ENCODE assay signal across 32 cellular contexts in the genomic region with DNA sequence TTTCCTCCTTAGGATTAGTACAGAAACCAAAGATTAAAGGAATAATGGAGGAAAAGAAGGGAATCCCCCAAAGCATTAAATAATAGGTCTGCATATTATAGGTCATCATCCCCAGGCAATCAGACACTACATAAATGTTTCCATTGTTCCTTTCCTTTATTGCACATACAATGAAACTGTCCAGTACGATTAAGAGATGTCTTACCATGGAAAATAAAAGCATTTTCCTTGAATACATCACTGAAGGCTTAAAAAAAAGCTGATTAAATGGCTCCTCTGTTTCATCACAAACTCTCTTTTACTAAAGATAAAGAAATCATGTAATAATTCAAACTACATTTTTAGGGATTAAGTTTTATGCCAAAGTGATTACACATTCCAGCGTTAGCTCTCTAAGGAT.
"Had no signal": no experiment of that assay in that cellular context is flagged by ENCODE, and none has a peak within 500 bp of the region (broad histone marks: within the 10 kb centered on the region; RNA-seq: fewer than 3 reads in every experiment).

No MANE protein-coding gene starts in this region.

- DNase-seq: activated B cell treated with CpG ODN at 0.5 μM for 24 hours; activated CD4-positive, alpha-beta T cell treated with anti-CD3 and anti-CD28 coated beads for 48 hours; activated CD4-positive, alpha-beta T cell treated with anti-CD3 and anti-CD28 coated beads, Interleukin-2, amount 50 U/mL, for 1 hour; activated CD4-positive, alpha-beta T cell treated with anti-CD3 and anti-CD28 coated beads, Interleukin-2, amount 50 U/mL, for 48 hours; activated CD8-positive, alpha-beta memory T cell treated with anti-CD3 and anti-CD28 coated beads for 24 hours; activated CD8-positive, alpha-beta T cell treated with anti-CD3 and anti-CD28 coated beads for 36 hours; activated effector memory CD4-positive, alpha-beta T cell treated with anti-CD3 and anti-CD28 coated beads, Interleukin-2, amount 50 U/mL, for 16 hours; activated naive CD4-positive, alpha-beta T cell treated with anti-CD3 and anti-CD28 coated beads for 36 hours; activated naive CD8-positive, alpha-beta T cell treated with anti-CD3 and anti-CD28 coated beads for 36 hours; activated naive CD8-positive, alpha-beta T cell treated with anti-CD3 and anti-CD28 coated beads, Interleukin-2, amount 50 U/mL, for 24 hours; activated T-cell treated with anti-CD3 and anti-CD28 coated beads, Interleukin-2, amount 50 U/mL, for 48 hours; adrenal gland; central memory CD4-positive, alpha-beta T cell; cerebellar nuclear complex; colonic mucosa; effector memory CD4-positive, alpha-beta T cell; erythroblast; esophagus squamous epithelium; head of caudate nucleus; T-helper 1 cell; T-helper 17 cell; T1000; WERI-Rb-1 had no signal

- H3K9me3 ChIP-seq: adrenal gland, ascending aorta, breast epithelium, colonic mucosa, esophagus squamous epithelium had no signal

- H3K27me3 ChIP-seq: adrenal gland, ascending aorta, breast epithelium, cardiac muscle cell, colonic mucosa, esophagus squamous epithelium had no signal

- H3K27me3 Mint-ChIP-seq: activated B cell treated with CpG ODN at 0.5 μM for 24 hours; activated CD8-positive, alpha-beta T cell treated with anti-CD3 and anti-CD28 coated beads for 36 hours; activated naive CD4-positive, alpha-beta T cell treated with anti-CD3 and anti-CD28 coated beads, Interleukin-2, amount 50 U/mL, for 24 hours; activated naive CD8-positive, alpha-beta T cell treated with anti-CD3 and anti-CD28 coated beads for 36 hours; activated naive CD8-positive, alpha-beta T cell treated with anti-CD3 and anti-CD28 coated beads, Interleukin-2, amount 50 U/mL, for 24 hours; T-helper 17 cell had no signal

- H3K27ac ChIP-seq: adrenal gland, ascending aorta, breast epithelium, cardiac muscle cell, colonic mucosa, esophagus squamous epithelium, WERI-Rb-1 had no signal

- H3K9me3 Mint-ChIP-seq: activated naive CD4-positive, alpha-beta T cell treated with anti-CD3 and anti-CD28 coated beads, Interleukin-2, amount 50 U/mL, for 24 hours; activated naive CD8-positive, alpha-beta T cell treated with anti-CD3 and anti-CD28 coated beads for 36 hours; activated T-helper 1 cell treated with anti-CD3 and anti-CD28 coated beads, Interleukin-12 subunit alpha, Interleukin-12 subunit beta, Interleukin-2, Interleukin-4 antibody, amounts not matched to agents 30 ng/mL and 10 ng/mL and 1 ng/mL, durations not matched to agents 14 hours and 24 hours and 36 hours; brain had no signal

- H3K36me3 Mint-ChIP-seq: activated naive CD4-positive, alpha-beta T cell treated with anti-CD3 and anti-CD28 coated beads, Interleukin-2, amount 50 U/mL, for 24 hours; activated naive CD8-positive, alpha-beta T cell treated with anti-CD3 and anti-CD28 coated beads for 36 hours; brain had no signal

- H3K4me3 ChIP-seq: adrenal gland, ascending aorta, breast epithelium, cardiac muscle cell, colonic mucosa, esophagus squamous epithelium had no signal

- H3K27ac Mint-ChIP-seq: activated B cell treated with CpG ODN at 0.5 μM for 24 hours; activated CD8-positive, alpha-beta T cell treated with anti-CD3 and anti-CD28 coated beads for 36 hours; activated naive CD4-positive, alpha-beta T cell treated with anti-CD3 and anti-CD28 coated beads for 36 hours; activated naive CD4-positive, alpha-beta T cell treated with anti-CD3 and anti-CD28 coated beads, Interleukin-2, amount 50 U/mL, for 24 hours; activated naive CD8-positive, alpha-beta T cell treated with anti-CD3 and anti-CD28 coated beads for 36 hours; activated naive CD8-positive, alpha-beta T cell treated with anti-CD3 and anti-CD28 coated beads, Interleukin-2, amount 50 U/mL, for 24 hours; activated T-helper 1 cell treated with anti-CD3 and anti-CD28 coated beads, Interleukin-12 subunit alpha, Interleukin-12 subunit beta, Interleukin-2, Interleukin-4 antibody, amounts not matched to agents 30 ng/mL and 10 ng/mL and 1 ng/mL, durations not matched to agents 14 hours and 24 hours and 36 hours; activated T-helper 2 cell treated with anti-CD3 and anti-CD28 coated beads, Interferon-gamma antibody, Interleukin-2, Interleukin-4, amounts not matched to agents 10 μg/mL and 5 μg/mL and 100 μg/mL, durations not matched to agents 14 hours and 24 hours and 36 hours; T-helper 17 cell; T-helper 2 cell treated with Interferon-gamma antibody and Interleukin-4, amounts not matched to agents 5 μg/mL and 100 μg/mL, for 36 hours had no signal

- H3K4me1 Mint-ChIP-seq: activated B cell treated with CpG ODN at 0.5 μM for 24 hours; activated naive CD4-positive, alpha-beta T cell treated with anti-CD3 and anti-CD28 coated beads, Interleukin-2, amount 50 U/mL, for 24 hours; activated naive CD8-positive, alpha-beta T cell treated with anti-CD3 and anti-CD28 coated beads for 36 hours; activated naive CD8-positive, alpha-beta T cell treated with anti-CD3 and anti-CD28 coated beads, Interleukin-2, amount 50 U/mL, for 24 hours; T-helper 17 cell had no signal

- H3K36me3 ChIP-seq: adrenal gland, ascending aorta, breast epithelium, cardiac muscle cell, colonic mucosa, esophagus squamous epithelium, WERI-Rb-1 had no signal

- FAIRE-seq: frontal cortex had no signal

- H3K4me1 ChIP-seq: adrenal gland, ascending aorta, breast epithelium, colonic mucosa, esophagus squamous epithelium had no signal

- H3K4me3 Mint-ChIP-seq: activated B cell treated with CpG ODN at 0.5 μM for 24 hours; activated CD8-positive, alpha-beta T cell treated with anti-CD3 and anti-CD28 coated beads for 36 hours; activated naive CD4-positive, alpha-beta T cell treated with anti-CD3 and anti-CD28 coated beads for 36 hours; activated naive CD4-positive, alpha-beta T cell treated with anti-CD3 and anti-CD28 coated beads, Interleukin-2, amount 50 U/mL, for 24 hours; activated naive CD8-positive, alpha-beta T cell treated with anti-CD3 and anti-CD28 coated beads for 36 hours; activated naive CD8-positive, alpha-beta T cell treated with anti-CD3 and anti-CD28 coated beads, Interleukin-2, amount 50 U/mL, for 24 hours; activated T-helper 1 cell treated with anti-CD3 and anti-CD28 coated beads, Interleukin-12 subunit alpha, Interleukin-12 subunit beta, Interleukin-2, Interleukin-4 antibody, amounts not matched to agents 30 ng/mL and 10 ng/mL and 1 ng/mL, durations not matched to agents 14 hours and 24 hours and 36 hours; brain; T-helper 17 cell; T-helper 2 cell treated with Interferon-gamma antibody and Interleukin-4, amounts not matched to agents 5 μg/mL and 100 μg/mL, for 36 hours had no signal
